Comparison of ENCODE assay signal across 21 cellular contexts in the genomic region with DNA sequence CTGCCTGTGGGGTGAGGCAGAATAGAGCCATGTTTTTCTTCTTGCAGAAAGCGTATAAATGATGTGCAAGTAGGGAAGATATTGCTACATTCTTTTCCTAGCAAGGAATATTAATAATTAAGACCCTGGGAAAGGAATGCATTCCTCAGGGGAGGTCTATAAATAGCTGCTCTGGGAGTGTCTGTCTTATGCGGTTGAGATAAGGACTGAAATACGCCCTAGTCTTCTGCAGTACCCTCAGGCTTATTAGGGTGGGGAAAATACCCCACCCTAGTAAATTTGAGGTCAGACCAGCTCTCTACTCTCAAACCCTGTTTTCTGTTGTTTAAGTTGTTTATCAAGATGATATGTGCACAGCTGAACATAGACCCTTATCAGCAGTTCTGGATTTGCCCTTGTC.
"Had no signal": no experiment of that assay in that cellular context is flagged by ENCODE, and none has a peak within 500 bp of the region (broad histone marks: within the 10 kb centered on the region; RNA-seq: fewer than 3 reads in every experiment).

No MANE protein-coding gene starts in this region.

- H3K27me3 ChIP-seq: body of pancreas, breast epithelium had no signal

- H3K27ac ChIP-seq: body of pancreas, breast epithelium, PC-9 had no signal

- H3K36me3 ChIP-seq: breast epithelium had no signal

- H3K4me2 ChIP-seq: PC-9 had no signal

- FAIRE-seq: astrocyte, RCC 7860, TTC549 had no signal

- H3K4me1 ChIP-seq: body of pancreas, breast epithelium had no signal

- DNase-seq: activated CD4-positive, alpha-beta T cell treated with anti-CD3 and anti-CD28 coated beads, Interleukin-2, amount 10 ng/mL, durations not matched to agents 24 days and 14 days; activated CD4-positive, alpha-beta T cell treated with anti-CD3 and anti-CD28 coated beads, Interleukin-2, amount 50 U/mL, for 4 hours; activated CD8-positive, alpha-beta T cell treated with anti-CD3 and anti-CD28 coated beads, Interleukin-2, amount 10 ng/mL, durations not matched to agents 7 days and 5 days; activated gamma-delta T cell; activated naive CD4-positive, alpha-beta T cell treated with Interleukin-2 at 50 U/mL for 16 hours; activated naive CD8-positive, alpha-beta T cell treated with anti-CD3 and anti-CD28 coated beads, Interleukin-2, amount 10 ng/mL, durations not matched to agents 7 days and 5 days; activated T-cell treated with anti-CD3 and anti-CD28 coated beads, Interleukin-2, amount 50 U/mL, for 24 hours; body of pancreas; NCI-H1092 treated with DMSO at 0.1 percent for 48 hours; NCI-H1417; NCI-H146; NCI-H187; NCI-H2081; NCI-H345; NCI-H524 treated with DMSO at 0.1 percent for 48 hours; PC-9; Right ventricle myocardium superior had no signal

- H3K4me3 ChIP-seq: body of pancreas, breast epithelium, PC-9 had no signal
